In the genomic region with DNA sequence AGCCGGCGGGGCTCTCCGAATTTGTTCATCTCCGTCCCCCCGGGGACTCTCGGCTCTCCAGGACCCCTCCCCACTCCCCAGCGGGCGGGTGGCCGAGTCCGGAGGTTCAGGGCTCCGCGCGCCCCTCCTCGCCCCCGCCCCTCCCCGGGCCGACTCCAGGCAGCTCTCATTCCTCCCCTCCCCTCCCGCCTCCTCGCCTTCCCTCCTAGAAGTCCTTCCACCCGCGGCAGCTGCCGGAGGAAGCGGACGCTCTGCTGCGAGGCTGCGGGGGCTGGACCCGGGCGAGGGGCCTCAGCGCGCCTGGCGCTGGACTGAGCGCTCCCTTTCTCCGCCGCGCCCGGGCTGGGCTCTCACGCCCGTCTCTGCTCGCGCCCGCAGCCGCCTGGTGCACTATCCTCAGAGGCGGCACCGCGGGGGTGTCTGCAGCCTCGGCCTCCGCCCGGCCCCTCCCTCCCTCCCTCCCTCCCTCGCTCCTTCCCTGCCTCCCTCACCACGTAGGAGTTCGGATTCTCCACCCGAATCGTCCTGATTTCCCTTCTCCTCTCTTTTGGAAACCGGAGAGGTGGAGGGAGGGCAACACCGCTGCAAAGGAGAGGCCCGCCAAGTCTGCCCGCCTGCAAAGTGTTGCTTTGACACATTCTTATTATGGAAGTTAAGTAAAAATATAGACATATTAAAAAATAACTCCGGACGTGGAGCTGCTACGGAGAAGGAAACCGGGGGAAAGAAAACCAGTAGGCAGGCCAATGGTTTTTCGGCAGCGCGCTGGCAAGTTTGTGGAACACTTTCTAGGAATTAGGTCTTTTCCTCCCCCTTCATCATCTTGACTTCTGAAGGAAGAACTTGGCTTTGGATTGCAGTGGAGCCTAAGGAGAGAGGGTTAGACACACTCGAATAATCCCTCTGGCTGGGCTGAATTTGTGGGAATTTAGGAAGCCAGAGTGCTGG, we compare ENCODE assay signal across 1 cellular context.
TF ChIP-seq lines count a peak whose summit lies in the region.

A gene with protein sequence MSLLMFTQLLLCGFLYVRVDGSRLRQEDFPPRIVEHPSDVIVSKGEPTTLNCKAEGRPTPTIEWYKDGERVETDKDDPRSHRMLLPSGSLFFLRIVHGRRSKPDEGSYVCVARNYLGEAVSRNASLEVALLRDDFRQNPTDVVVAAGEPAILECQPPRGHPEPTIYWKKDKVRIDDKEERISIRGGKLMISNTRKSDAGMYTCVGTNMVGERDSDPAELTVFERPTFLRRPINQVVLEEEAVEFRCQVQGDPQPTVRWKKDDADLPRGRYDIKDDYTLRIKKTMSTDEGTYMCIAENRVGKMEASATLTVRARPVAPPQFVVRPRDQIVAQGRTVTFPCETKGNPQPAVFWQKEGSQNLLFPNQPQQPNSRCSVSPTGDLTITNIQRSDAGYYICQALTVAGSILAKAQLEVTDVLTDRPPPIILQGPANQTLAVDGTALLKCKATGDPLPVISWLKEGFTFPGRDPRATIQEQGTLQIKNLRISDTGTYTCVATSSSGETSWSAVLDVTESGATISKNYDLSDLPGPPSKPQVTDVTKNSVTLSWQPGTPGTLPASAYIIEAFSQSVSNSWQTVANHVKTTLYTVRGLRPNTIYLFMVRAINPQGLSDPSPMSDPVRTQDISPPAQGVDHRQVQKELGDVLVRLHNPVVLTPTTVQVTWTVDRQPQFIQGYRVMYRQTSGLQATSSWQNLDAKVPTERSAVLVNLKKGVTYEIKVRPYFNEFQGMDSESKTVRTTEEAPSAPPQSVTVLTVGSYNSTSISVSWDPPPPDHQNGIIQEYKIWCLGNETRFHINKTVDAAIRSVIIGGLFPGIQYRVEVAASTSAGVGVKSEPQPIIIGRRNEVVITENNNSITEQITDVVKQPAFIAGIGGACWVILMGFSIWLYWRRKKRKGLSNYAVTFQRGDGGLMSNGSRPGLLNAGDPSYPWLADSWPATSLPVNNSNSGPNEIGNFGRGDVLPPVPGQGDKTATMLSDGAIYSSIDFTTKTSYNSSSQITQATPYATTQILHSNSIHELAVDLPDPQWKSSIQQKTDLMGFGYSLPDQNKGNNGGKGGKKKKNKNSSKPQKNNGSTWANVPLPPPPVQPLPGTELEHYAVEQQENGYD (N-terminal part only) (plus strand): TSS at position 494 of the 948 bp plus-strand sequence. CDS start 687 bp downstream, outside the sequence.

TF ChIP-seq in HEK293, 187 proteins besides CTCF, POLR2A, EP300 and RAD21 (continued from another document):
- TF ChIP-seq, protein P1, sequence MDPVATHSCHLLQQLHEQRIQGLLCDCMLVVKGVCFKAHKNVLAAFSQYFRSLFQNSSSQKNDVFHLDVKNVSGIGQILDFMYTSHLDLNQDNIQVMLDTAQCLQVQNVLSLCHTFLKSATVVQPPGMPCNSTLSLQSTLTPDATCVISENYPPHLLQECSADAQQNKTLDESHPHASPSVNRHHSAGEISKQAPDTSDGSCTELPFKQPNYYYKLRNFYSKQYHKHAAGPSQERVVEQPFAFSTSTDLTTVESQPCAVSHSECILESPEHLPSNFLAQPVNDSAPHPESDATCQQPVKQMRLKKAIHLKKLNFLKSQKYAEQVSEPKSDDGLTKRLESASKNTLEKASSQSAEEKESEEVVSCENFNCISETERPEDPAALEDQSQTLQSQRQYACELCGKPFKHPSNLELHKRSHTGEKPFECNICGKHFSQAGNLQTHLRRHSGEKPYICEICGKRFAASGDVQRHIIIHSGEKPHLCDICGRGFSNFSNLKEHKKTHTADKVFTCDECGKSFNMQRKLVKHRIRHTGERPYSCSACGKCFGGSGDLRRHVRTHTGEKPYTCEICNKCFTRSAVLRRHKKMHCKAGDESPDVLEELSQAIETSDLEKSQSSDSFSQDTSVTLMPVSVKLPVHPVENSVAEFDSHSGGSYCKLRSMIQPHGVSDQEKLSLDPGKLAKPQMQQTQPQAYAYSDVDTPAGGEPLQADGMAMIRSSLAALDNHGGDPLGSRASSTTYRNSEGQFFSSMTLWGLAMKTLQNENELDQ (tag by site-specific recombination; IDR thresholded peaks at IDR 0.05; ENCODE audit: low read depth) = no peak
- TF ChIP-seq BCL11B (tag by site-specific recombination; IDR thresholded peaks at IDR 0.05; ENCODE audit: low read depth) = no peak
- TF ChIP-seq ZNF560 (tag by site-specific recombination; IDR thresholded peaks at IDR 0.05; ENCODE audit: borderline replicate concordance) = no peak
